ENCODE assay signal across 28 cellular contexts in genomic region chr4:184115399-184115798, GRCh38.
"Had no signal": no experiment of that assay in that cellular context is flagged by ENCODE, and none has a peak within 500 bp of the region (broad histone marks: within the 10 kb centered on the region; RNA-seq: fewer than 3 reads in every experiment).

No MANE protein-coding gene starts in this region.

- ATAC-seq: activated CD8-positive, alpha-beta T cell treated with anti-CD3 and anti-CD28 coated beads for 36 hours; activated T-cell treated with anti-CD3 and anti-CD28 coated beads, Interleukin-2, amount 50 U/mL, for 72 hours; K562; PC-3; T-helper 17 cell had no signal

- H3K9me3 Mint-ChIP-seq: activated CD8-positive, alpha-beta T cell treated with anti-CD3 and anti-CD28 coated beads for 36 hours; activated naive CD4-positive, alpha-beta T cell treated with anti-CD3 and anti-CD28 coated beads, Interleukin-2, amount 10 ng/mL, durations not matched to agents 7 days and 5 days; activated naive CD8-positive, alpha-beta T cell treated with anti-CD3 and anti-CD28 coated beads for 36 hours; activated T-cell treated with anti-CD3 and anti-CD28 coated beads, Interleukin-2, amount 50 U/mL, for 72 hours; activated T-helper 2 cell treated with anti-CD3 and anti-CD28 coated beads, Interferon-gamma antibody, Interleukin-2, Interleukin-4, amounts not matched to agents 10 μg/mL and 5 μg/mL and 100 μg/mL, durations not matched to agents 14 hours and 24 hours and 36 hours had no signal

- H3K4me1 Mint-ChIP-seq: activated naive CD4-positive, alpha-beta T cell treated with anti-CD3 and anti-CD28 coated beads, Interleukin-2, amount 10 ng/mL, durations not matched to agents 7 days and 5 days; activated naive CD8-positive, alpha-beta T cell treated with anti-CD3 and anti-CD28 coated beads for 36 hours had no signal

- H3K27ac ChIP-seq: VCaP had no signal

- H3K27ac Mint-ChIP-seq: activated CD8-positive, alpha-beta T cell treated with anti-CD3 and anti-CD28 coated beads for 36 hours; activated naive CD4-positive, alpha-beta T cell treated with anti-CD3 and anti-CD28 coated beads, Interleukin-2, amount 10 ng/mL, durations not matched to agents 7 days and 5 days; activated naive CD8-positive, alpha-beta T cell treated with anti-CD3 and anti-CD28 coated beads for 36 hours; activated T-cell treated with anti-CD3 and anti-CD28 coated beads, Interleukin-2, amount 50 U/mL, for 72 hours; activated T-helper 2 cell treated with anti-CD3 and anti-CD28 coated beads, Interferon-gamma antibody, Interleukin-2, Interleukin-4, amounts not matched to agents 10 μg/mL and 5 μg/mL and 100 μg/mL, durations not matched to agents 14 hours and 24 hours and 36 hours had no signal

- FAIRE-seq: K562, RCC 7860 had no signal

- H3K36me3 Mint-ChIP-seq: activated naive CD4-positive, alpha-beta T cell treated with anti-CD3 and anti-CD28 coated beads, Interleukin-2, amount 10 ng/mL, durations not matched to agents 7 days and 5 days; activated naive CD8-positive, alpha-beta T cell treated with anti-CD3 and anti-CD28 coated beads for 36 hours had no signal

- H3K4me3 ChIP-seq: K562 had no signal

- DNase-seq: activated CD4-positive, alpha-beta T cell treated with anti-CD3 and anti-CD28 coated beads, Interleukin-2, amount 50 U/mL, for 1 hour; activated CD4-positive, CD25-positive, alpha-beta regulatory T cell; activated CD8-positive, alpha-beta memory T cell treated with anti-CD3 and anti-CD28 coated beads, Interleukin-2, amount 50 U/mL, for 4 hours; activated CD8-positive, alpha-beta T cell treated with anti-CD3 and anti-CD28 coated beads for 36 hours; activated gamma-delta T cell treated with Interleukin-2 at 50 U/mL for 16 hours; activated naive CD4-positive, alpha-beta T cell treated with anti-CD3 and anti-CD28 coated beads, Interleukin-2, amount 10 ng/mL, durations not matched to agents 7 days and 5 days; activated naive CD8-positive, alpha-beta T cell treated with anti-CD3 and anti-CD28 coated beads for 36 hours; activated T-cell treated with anti-CD3 and anti-CD28 coated beads, Interleukin-2, amount 50 U/mL, for 72 hours; anterior cingulate cortex; caudate nucleus; Karpas-422; MM.1S; NCI-H1105; NCI-H1436 treated with DMSO at 0.1 percent for 48 hours; NCI-H187; NCI-H2081; NCI-H2171 treated with DMSO at 0.1 percent for 48 hours; NCI-H345; NCI-H510A treated with DMSO at 0.1 percent for 48 hours; NCI-H69; PC-3; SHP77 treated with DMSO at 0.1 percent for 48 hours; T-helper 17 cell; T1000 had no signal

- H3K4me3 Mint-ChIP-seq: activated CD8-positive, alpha-beta T cell treated with anti-CD3 and anti-CD28 coated beads for 36 hours; activated naive CD4-positive, alpha-beta T cell treated with anti-CD3 and anti-CD28 coated beads, Interleukin-2, amount 10 ng/mL, durations not matched to agents 7 days and 5 days; activated naive CD8-positive, alpha-beta T cell treated with anti-CD3 and anti-CD28 coated beads for 36 hours; activated T-cell treated with anti-CD3 and anti-CD28 coated beads, Interleukin-2, amount 50 U/mL, for 72 hours; T-helper 17 cell had no signal
